ENCODE assay signal across 20 cellular contexts in genomic region chr11:47242596-47243192, GRCh38. TPM values are rescaled to one million over a fixed set of nuclear protein-coding genes. Genes with fewer than 3 reads are reported as not detected.
DNase-seq lines count a peak whose midpoint lies in the region; ATAC-seq, FAIRE-seq and TF ChIP-seq lines count a peak whose summit lies in the region.
"Had no signal": no experiment of that assay in that cellular context is flagged by ENCODE, and none has a peak within 500 bp of the region (broad histone marks: within the 10 kb centered on the region; RNA-seq: fewer than 3 reads in every experiment).

No MANE protein-coding gene starts in this region.

- H3K4me1 Mint-ChIP-seq in stimulated activated naive CD8-positive, alpha-beta T cell treated with anti-CD3 and anti-CD28 coated beads, Interleukin-15, amount 100 ng/mL, for 72 hours, result peaks cover 37% of the 10 kb centered on the region
- H3K4me1 Mint-ChIP-seq in activated T-helper 17 cell treated with anti-CD3 and anti-CD28 coated beads, Interleukin-2, amount 50 U/mL, for 72 hours, result peaks cover 14% of the 10 kb centered on the region

- no peak for FAIRE-seq in HepG2 (lab: Jason Lieb, UNC)

- TF ChIP-seq POLR2A in HepG2 (IDR thresholded peaks at IDR 0.05; ENCODE audit: insufficient read depth in 1 of 2, low read depth in 2 of 2, low read length in 2 of 2) (no peak; a peak in 1 of 4 replicates), tibial nerve (IDR thresholded peaks at IDR 0.05) (no peak)

- H3K4me2 ChIP-seq in HepG2 (ENCODE audit: low read depth, low read length), result no peak overlapping the region
- H3K4me2 ChIP-seq: GM23338 had no signal

- no peak for TF ChIP-seq RAD21 in HepG2 (CRISPR knock-in tag; IDR thresholded peaks at IDR 0.05)

- TF ChIP-seq CTCF in HepG2 (CRISPR knock-in tag; IDR thresholded peaks at IDR 0.05) (no peak), tibial nerve (IDR thresholded peaks at IDR 0.05) (no peak)

- in situ Hi-C loops in HepG2 (cut with HindIII; ENCODE audit: extremely low pct_ligation_motif_present, low pct_unique_long_range_greater_than_20kb), result no loop called here

- CTCF ChIA-PET in HepG2 (lab: Yijun Ruan, JAX; ENCODE audit: low intra/inter-chr PET ratio, low total read pairs), result interaction anchor here (0.7 kb wide), 1 partner anchor 17 kb away, joined by 3 read pairs; no protein-coding TSS in a partner anchor

- intact Hi-C loops in HepG2 (cut with micrococcal nuclease; ENCODE audit: unreplicated experiment), result no loop called here

- no TSS peak for BruUV-seq in HepG2 (replicated peaks; lab: Mats Ljungman, UMichigan)

- H3K27ac Mint-ChIP-seq in stimulated activated naive CD8-positive, alpha-beta T cell treated with anti-CD3 and anti-CD28 coated beads, Interleukin-15, amount 100 ng/mL, for 72 hours, result peak overlapping the region in 1 of 2 donors; percentile 86
- H3K27ac Mint-ChIP-seq in activated T-helper 17 cell treated with anti-CD3 and anti-CD28 coated beads, Interleukin-2, amount 50 U/mL, for 72 hours, result peak overlapping the region; percentile 84
- H3K27ac Mint-ChIP-seq: endodermal cell, GM23338 had no signal

- no peak overlapping the region for H2AFZ ChIP-seq in HepG2 (ENCODE audit: low read length)
- H2AFZ ChIP-seq: GM23338 had no signal

- ATAC-seq in stimulated activated naive CD8-positive, alpha-beta T cell treated with anti-CD3 and anti-CD28 coated beads, Interleukin-15, amount 100 ng/mL, for 72 hours, result peak; percentile 14
- no peak for ATAC-seq in stimulated activated naive CD8-positive, alpha-beta T cell treated with anti-CD3 and anti-CD28 coated beads, Interleukin-15, Interleukin-2, amounts not matched to agents 100 U/mL and 50 U/mL, for 24 hours
- no peak for ATAC-seq in activated T-helper 17 cell treated with anti-CD3 and anti-CD28 coated beads, Interleukin-2, amount 50 U/mL, for 72 hours (replicated peaks)
- peak; percentile 3; the same call in 1 of the 3 replicates for ATAC-seq in HepG2
- no peak for ATAC-seq in GM18520 (IDR thresholded peaks at IDR 0.05; ENCODE audit: unreplicated experiment)
- ATAC-seq in HG03159 (IDR thresholded peaks at IDR 0.05; ENCODE audit: unreplicated experiment), result no peak
- ATAC-seq: GM23338 had no signal

- H3K79me2 ChIP-seq in HepG2 (ENCODE audit: insufficient read depth, low read length), result peaks cover 4% of the 10 kb centered on the region

- H3K27me3 ChIP-seq in HepG2 (ENCODE audit: control insufficient read depth in 1 of 2, insufficient read depth in 2 of 2, low read length in 2 of 2) (no peaks in the 10 kb centered on the region), tibial nerve (no peaks in the 10 kb centered on the region)
- H3K27me3 ChIP-seq: sigmoid colon had no signal

- H3K9me3 Mint-ChIP-seq in stimulated activated naive CD8-positive, alpha-beta T cell treated with anti-CD3 and anti-CD28 coated beads, Interleukin-15, amount 100 ng/mL, for 72 hours, result no peaks in the 10 kb centered on the region
- no peaks in the 10 kb centered on the region for H3K9me3 Mint-ChIP-seq in activated T-helper 17 cell treated with anti-CD3 and anti-CD28 coated beads, Interleukin-2, amount 50 U/mL, for 72 hours
- H3K9me3 Mint-ChIP-seq: endodermal cell, GM23338 had no signal

- H3K4me1 ChIP-seq in HepG2 (ENCODE audit: insufficient read depth, low read length), result peaks cover 35% of the 10 kb centered on the region
- H3K4me1 ChIP-seq in tibial nerve, result peaks cover 0 to 26% (median 5%) of the 10 kb centered on the region in 4 donors

- WGBS in HepG2 (ENCODE audit: low lambda C conversion rate), result 96% methylated on average over 11 of the region's 21 CpGs
- WGBS in tibial nerve, 2 donors, result 86 to 88% methylated on average over 16 to 21 of the region's 21 CpGs

- H4K20me1 ChIP-seq in HepG2 (ENCODE audit: insufficient read depth, low read length), result no peaks in the 10 kb centered on the region

- H3K27me3 Mint-ChIP-seq in stimulated activated naive CD8-positive, alpha-beta T cell treated with anti-CD3 and anti-CD28 coated beads, Interleukin-15, amount 100 ng/mL, for 72 hours, result no peaks in the 10 kb centered on the region
- H3K27me3 Mint-ChIP-seq in activated T-helper 17 cell treated with anti-CD3 and anti-CD28 coated beads, Interleukin-2, amount 50 U/mL, for 72 hours, result no peaks in the 10 kb centered on the region

- no peak overlapping the region for H3K9ac ChIP-seq in HepG2 (ENCODE audit: insufficient read depth, low read depth, low read length)

- no peak for TF ChIP-seq EP300 in HepG2 (IDR thresholded peaks at IDR 0.05; ENCODE audit: low read depth in 2 of 2, low read length in 2 of 2)
- TF ChIP-seq EP300 in HepG2 (CRISPR knock-in tag; IDR thresholded peaks at IDR 0.05; ENCODE audit: borderline replicate concordance), result no peak
- no peak for TF ChIP-seq EP300 in tibial nerve (IDR thresholded peaks at IDR 0.05)

- POLR2A ChIA-PET in HepG2 (lab: Yijun Ruan, JAX), result interaction anchor here (1.3 to 2.8 kb wide), 4 partner anchors 17 to 65 kb away, joined by 3 to 8 read pairs (median 6); partner anchors contain the start of gene DDB2

- H3K4me3 ChIP-seq in HepG2 (replicated peaks in 1 of 3; ENCODE audit: insufficient read depth in 1 of 3, low read depth in 2 of 3, low read length in 3 of 3), result no peak overlapping the region
- no peak overlapping the region for H3K4me3 ChIP-seq in tibial nerve
- H3K4me3 ChIP-seq: GM23338, mucosa of descending colon, sigmoid colon had no signal

- H3K9me3 ChIP-seq in HepG2 (ENCODE audit: low read length), result no peaks in the 10 kb centered on the region
- H3K9me3 ChIP-seq in tibial nerve, result no peaks in the 10 kb centered on the region
- H3K9me3 ChIP-seq: Caco-2, mucosa of descending colon, sigmoid colon had no signal

- H3K36me3 Mint-ChIP-seq in activated T-helper 17 cell treated with anti-CD3 and anti-CD28 coated beads, Interleukin-2, amount 50 U/mL, for 72 hours (ENCODE audit: low read depth), result peaks cover 85% of the 10 kb centered on the region

- H3K36me3 ChIP-seq in HepG2 (replicated peaks in 1 of 2; ENCODE audit: control insufficient read depth in 1 of 2, insufficient read depth in 2 of 2, low read length in 2 of 2) (peaks cover 22 to 49% of the 10 kb centered on the region in 2 experiments; a peak in 4 of 5 replicates), tibial nerve (peaks cover 0 to 94% (median 29%) of the 10 kb centered on the region in 3 donors)

- no peak overlapping the region for H3K4me3 Mint-ChIP-seq in stimulated activated naive CD8-positive, alpha-beta T cell treated with anti-CD3 and anti-CD28 coated beads, Interleukin-15, amount 100 ng/mL, for 72 hours
- H3K4me3 Mint-ChIP-seq in activated T-helper 17 cell treated with anti-CD3 and anti-CD28 coated beads, Interleukin-2, amount 50 U/mL, for 72 hours, result no peak overlapping the region
- H3K4me3 Mint-ChIP-seq: endodermal cell, GM23338 had no signal

- DNase-seq in stimulated activated naive CD8-positive, alpha-beta T cell treated with anti-CD3 and anti-CD28 coated beads, Interleukin-15, amount 100 ng/mL, for 72 hours, result no peak
- DNase-seq in stimulated activated naive CD8-positive, alpha-beta T cell treated with anti-CD3 and anti-CD28 coated beads, Interleukin-15, Interleukin-2, amounts not matched to agents 100 U/mL and 50 U/mL, for 24 hours, result no peak
- DNase-seq in HepG2 (ENCODE audit: low spot score) (no peak), GM03348 (ENCODE audit: low spot score) (no peak), tibial nerve (ENCODE audit: low spot score in 2 of 2) (no peak)
- DNase-seq: activated CD4-positive, alpha-beta T cell treated with anti-CD3 and anti-CD28 coated beads for 4 hours; Caco-2; endodermal cell; hypothalamus; mucosa of descending colon; NCI-H1105 treated with DMSO at 0.1 percent for 48 hours; NCI-H526; occipital lobe; sigmoid colon; stimulated activated CD4-positive, alpha-beta T cell treated with anti-CD3 and anti-CD28 coated beads, Interleukin-2, amount 100 ng/mL, for 24 hours; T1000 had no signal

- H3K27ac ChIP-seq in HepG2 (ENCODE audit: extremely low read length, insufficient read depth, low read length) (no peak overlapping the region), tibial nerve (no peak overlapping the region)
- H3K27ac ChIP-seq: sigmoid colon had no signal

RNA-seq across cellular contexts. Expression of gene ACP2, which starts 5.9 kb away (rescaled TPM):
- 10 to 100 TPM; 11.1 to 14.8 TPM for total RNA-seq in activated T-helper 17 cell treated with anti-CD3 and anti-CD28 coated beads, Interleukin-2, amount 50 U/mL, for 72 hours
- total RNA-seq in HepG2 (2016; rRNA removed; fragmentation: Illumina TruSeq; extraction: Trizol) (7.8 and 20.2 TPM in 2 replicates), tibial nerve (10 to 100 TPM; 38.5 to 88.1 (median 58.8) TPM)
- 4.1 and 4.5 TPM in 2 replicates for total RNA-seq in HepG2 (2016; cell fraction: cytosol; rRNA removed; fragmentation: Illumina TruSeq; extraction: Trizol; ENCODE audit: low read depth)
- 6.4 and 19.4 TPM in 2 replicates for total RNA-seq in HepG2 (2016; cell fraction: insoluble cytoplasmic fraction; rRNA removed; fragmentation: Illumina TruSeq; extraction: Trizol)
- 7.4 and 7.6 TPM in 2 replicates for total RNA-seq in HepG2 (2016; cell fraction: membrane; rRNA removed; fragmentation: Illumina TruSeq; extraction: Trizol)
- total RNA-seq in HepG2 (2016; cell fraction: nucleus; rRNA removed; fragmentation: Illumina TruSeq; extraction: Trizol), result 22.3 and 27.4 TPM in 2 replicates
- polyA plus RNA-seq in HepG2 (2011; rRNA removed), result 17.7 and 27.5 TPM in 2 replicates
- polyA plus RNA-seq in HepG2 (2011; cell fraction: cytosol; rRNA removed), result 11.6 and 12.5 TPM in 2 replicates
- polyA plus RNA-seq in HepG2 (2011; cell fraction: nucleus; rRNA removed), result 57.6 and 68.7 TPM in 2 replicates
- 14.7 and 15.9 TPM in 2 replicates for polyA plus RNA-seq in HepG2 (2012)
- 3.3 and 3.6 TPM in 2 replicates for polyA plus RNA-seq in HepG2 (2016; cell fraction: cytosol; fragmentation: Illumina TruSeq; extraction: Trizol; ENCODE audit: low read depth)
- polyA plus RNA-seq in HepG2 (2016; cell fraction: insoluble cytoplasmic fraction; fragmentation: Illumina TruSeq; extraction: Trizol; ENCODE audit: low read depth), result 6.0 and 8.7 TPM in 2 replicates
- polyA plus RNA-seq in HepG2 (2016; cell fraction: membrane; fragmentation: Illumina TruSeq; extraction: Trizol; ENCODE audit: low read depth), result 6.0 and 6.5 TPM in 2 replicates
- polyA plus RNA-seq in HepG2 (2016; cell fraction: nucleus; fragmentation: Illumina TruSeq; extraction: Trizol; ENCODE audit: insufficient read depth, low read depth), result 38.9 and 42.1 TPM in 2 replicates
- 55.8 and 92.1 TPM in 2 replicates for polyA minus RNA-seq in HepG2 (2011; rRNA and poly(A)+ RNA removed; ENCODE audit: low replicate concordance)
- 13.0 and 13.5 TPM in 2 replicates for polyA minus RNA-seq in HepG2 (2011; cell fraction: cytosol; rRNA and poly(A)+ RNA removed)
- polyA minus RNA-seq in HepG2 (2011; cell fraction: nucleus; rRNA and poly(A)+ RNA removed), result 35.7 and 37.6 TPM in 2 replicates

RNA-seq across cellular contexts. Expression of gene NR1H3, which starts 15.1 kb away (rescaled TPM):
- total RNA-seq in activated T-helper 17 cell treated with anti-CD3 and anti-CD28 coated beads, Interleukin-2, amount 50 U/mL, for 72 hours, result 10 to 100 TPM in 1 of 2 donors, 1 to 10 TPM in 1; 7.5 to 12.4 TPM
- total RNA-seq in HepG2 (2016; rRNA removed; fragmentation: Illumina TruSeq; extraction: Trizol), result 36.5 and 41.8 TPM in 2 replicates
- 22.0 and 26.3 TPM in 2 replicates for total RNA-seq in HepG2 (2016; cell fraction: cytosol; rRNA removed; fragmentation: Illumina TruSeq; extraction: Trizol; ENCODE audit: low read depth)
- 41.4 and 43.5 TPM in 2 replicates for total RNA-seq in HepG2 (2016; cell fraction: insoluble cytoplasmic fraction; rRNA removed; fragmentation: Illumina TruSeq; extraction: Trizol)
- 46.0 and 47.2 TPM in 2 replicates for total RNA-seq in HepG2 (2016; cell fraction: membrane; rRNA removed; fragmentation: Illumina TruSeq; extraction: Trizol)
- 30.2 and 30.9 TPM in 2 replicates for total RNA-seq in HepG2 (2016; cell fraction: nucleus; rRNA removed; fragmentation: Illumina TruSeq; extraction: Trizol)
- polyA plus RNA-seq in HepG2 (2011; rRNA removed), result 102 and 115 TPM in 2 replicates
- 63.3 and 100 TPM in 2 replicates for polyA plus RNA-seq in HepG2 (2011; cell fraction: cytosol; rRNA removed)
- 260 and 267 TPM in 2 replicates for polyA plus RNA-seq in HepG2 (2011; cell fraction: nucleus; rRNA removed)
- polyA plus RNA-seq in HepG2 (2012), result 31.6 and 34.5 TPM in 2 replicates
- 18.8 and 21.2 TPM in 2 replicates for polyA plus RNA-seq in HepG2 (2016; cell fraction: cytosol; fragmentation: Illumina TruSeq; extraction: Trizol; ENCODE audit: low read depth)
- 29.3 and 35.1 TPM in 2 replicates for polyA plus RNA-seq in HepG2 (2016; cell fraction: insoluble cytoplasmic fraction; fragmentation: Illumina TruSeq; extraction: Trizol; ENCODE audit: low read depth)
- 29.5 and 32.4 TPM in 2 replicates for polyA plus RNA-seq in HepG2 (2016; cell fraction: membrane; fragmentation: Illumina TruSeq; extraction: Trizol; ENCODE audit: low read depth)
- polyA plus RNA-seq in HepG2 (2016; cell fraction: nucleus; fragmentation: Illumina TruSeq; extraction: Trizol; ENCODE audit: insufficient read depth, low read depth), result 72.4 and 72.5 TPM in 2 replicates
- polyA minus RNA-seq in HepG2 (2011; rRNA and poly(A)+ RNA removed; ENCODE audit: low replicate concordance), result 123 and 184 TPM in 2 replicates
- polyA minus RNA-seq in HepG2 (2011; cell fraction: cytosol; rRNA and poly(A)+ RNA removed), result 21.1 and 25.4 TPM in 2 replicates
- 36.3 and 39.8 TPM in 2 replicates for polyA minus RNA-seq in HepG2 (2011; cell fraction: nucleus; rRNA and poly(A)+ RNA removed)
- total RNA-seq in tibial nerve, result 100 to 1,000 TPM in 3 of 4 donors, 10 to 100 TPM in 1; 92.7 to 218 (median 124) TPM

RNA-seq across cellular contexts. Expression of gene MADD, which starts 27.2 kb away (rescaled TPM):
- total RNA-seq in activated T-helper 17 cell treated with anti-CD3 and anti-CD28 coated beads, Interleukin-2, amount 50 U/mL, for 72 hours, result 100 to 1,000 TPM in 1 of 2 donors, 10 to 100 TPM in 1; 60.1 to 112 TPM
- total RNA-seq in HepG2 (2016; rRNA removed; fragmentation: Illumina TruSeq; extraction: Trizol) (16.4 and 18.0 TPM in 2 replicates), tibial nerve (10 to 100 TPM; 41.9 to 68.0 (median 52.2) TPM)
- total RNA-seq in HepG2 (2016; cell fraction: cytosol; rRNA removed; fragmentation: Illumina TruSeq; extraction: Trizol; ENCODE audit: low read depth), result 3.6 and 4.8 TPM in 2 replicates
- 14.2 and 17.9 TPM in 2 replicates for total RNA-seq in HepG2 (2016; cell fraction: insoluble cytoplasmic fraction; rRNA removed; fragmentation: Illumina TruSeq; extraction: Trizol)
- total RNA-seq in HepG2 (2016; cell fraction: membrane; rRNA removed; fragmentation: Illumina TruSeq; extraction: Trizol), result 5.8 and 6.9 TPM in 2 replicates
- 21.5 and 24.2 TPM in 2 replicates for total RNA-seq in HepG2 (2016; cell fraction: nucleus; rRNA removed; fragmentation: Illumina TruSeq; extraction: Trizol)
- 29.2 and 30.1 TPM in 2 replicates for polyA plus RNA-seq in HepG2 (2011; rRNA removed)
- polyA plus RNA-seq in HepG2 (2011; cell fraction: cytosol; rRNA removed), result 18.0 and 18.1 TPM in 2 replicates
- 70.7 and 85.3 TPM in 2 replicates for polyA plus RNA-seq in HepG2 (2011; cell fraction: nucleus; rRNA removed)
- polyA plus RNA-seq in HepG2 (2012), result 18.8 and 27.6 TPM in 2 replicates
- polyA plus RNA-seq in HepG2 (2016; cell fraction: cytosol; fragmentation: Illumina TruSeq; extraction: Trizol; ENCODE audit: low read depth), result 0.83 and 0.84 TPM in 2 replicates
- polyA plus RNA-seq in HepG2 (2016; cell fraction: insoluble cytoplasmic fraction; fragmentation: Illumina TruSeq; extraction: Trizol; ENCODE audit: low read depth), result 11.1 and 13.7 TPM in 2 replicates
- 2.4 TPM in 2 replicates for polyA plus RNA-seq in HepG2 (2016; cell fraction: membrane; fragmentation: Illumina TruSeq; extraction: Trizol; ENCODE audit: low read depth)
- polyA plus RNA-seq in HepG2 (2016; cell fraction: nucleus; fragmentation: Illumina TruSeq; extraction: Trizol; ENCODE audit: insufficient read depth, low read depth), result 52.0 and 53.3 TPM in 2 replicates
- polyA minus RNA-seq in HepG2 (2011; rRNA and poly(A)+ RNA removed; ENCODE audit: low replicate concordance), result 124 and 272 TPM in 2 replicates
- polyA minus RNA-seq in HepG2 (2011; cell fraction: cytosol; rRNA and poly(A)+ RNA removed), result 14.4 and 19.1 TPM in 2 replicates
- 40.8 and 44.3 TPM in 2 replicates for polyA minus RNA-seq in HepG2 (2011; cell fraction: nucleus; rRNA and poly(A)+ RNA removed)

RNA-seq across cellular contexts. Expression of gene DDB2, which starts 27.9 kb away (rescaled TPM):
- 100 to 1,000 TPM; 202 to 335 TPM for total RNA-seq in activated T-helper 17 cell treated with anti-CD3 and anti-CD28 coated beads, Interleukin-2, amount 50 U/mL, for 72 hours
- total RNA-seq in HepG2 (2016; rRNA removed; fragmentation: Illumina TruSeq; extraction: Trizol) (83.4 and 88.1 TPM in 2 replicates), tibial nerve (10 to 100 TPM; 43.8 to 82.8 (median 52.4) TPM)
- 42.2 and 43.5 TPM in 2 replicates for total RNA-seq in HepG2 (2016; cell fraction: cytosol; rRNA removed; fragmentation: Illumina TruSeq; extraction: Trizol; ENCODE audit: low read depth)
- total RNA-seq in HepG2 (2016; cell fraction: insoluble cytoplasmic fraction; rRNA removed; fragmentation: Illumina TruSeq; extraction: Trizol), result 83.5 and 97.1 TPM in 2 replicates
- total RNA-seq in HepG2 (2016; cell fraction: membrane; rRNA removed; fragmentation: Illumina TruSeq; extraction: Trizol), result 57.3 and 60.8 TPM in 2 replicates
- 58.4 and 60.1 TPM in 2 replicates for total RNA-seq in HepG2 (2016; cell fraction: nucleus; rRNA removed; fragmentation: Illumina TruSeq; extraction: Trizol)
- polyA plus RNA-seq in HepG2 (2011; rRNA removed), result 66.8 and 71.4 TPM in 2 replicates
- polyA plus RNA-seq in HepG2 (2011; cell fraction: cytosol; rRNA removed), result 52.8 and 58.0 TPM in 2 replicates
- polyA plus RNA-seq in HepG2 (2011; cell fraction: nucleus; rRNA removed), result 181 and 193 TPM in 2 replicates
- polyA plus RNA-seq in HepG2 (2012), result 46.8 and 59.0 TPM in 2 replicates
- polyA plus RNA-seq in HepG2 (2016; cell fraction: cytosol; fragmentation: Illumina TruSeq; extraction: Trizol; ENCODE audit: low read depth), result 33.5 and 35.4 TPM in 2 replicates
- polyA plus RNA-seq in HepG2 (2016; cell fraction: insoluble cytoplasmic fraction; fragmentation: Illumina TruSeq; extraction: Trizol; ENCODE audit: low read depth), result 91.3 and 93.6 TPM in 2 replicates
- polyA plus RNA-seq in HepG2 (2016; cell fraction: membrane; fragmentation: Illumina TruSeq; extraction: Trizol; ENCODE audit: low read depth), result 43.2 and 43.8 TPM in 2 replicates
- polyA plus RNA-seq in HepG2 (2016; cell fraction: nucleus; fragmentation: Illumina TruSeq; extraction: Trizol; ENCODE audit: insufficient read depth, low read depth), result 125 and 136 TPM in 2 replicates
- 62.5 and 94.9 TPM in 2 replicates for polyA minus RNA-seq in HepG2 (2011; rRNA and poly(A)+ RNA removed; ENCODE audit: low replicate concordance)
- polyA minus RNA-seq in HepG2 (2011; cell fraction: cytosol; rRNA and poly(A)+ RNA removed), result 19.2 and 26.2 TPM in 2 replicates
- polyA minus RNA-seq in HepG2 (2011; cell fraction: nucleus; rRNA and poly(A)+ RNA removed), result 62.4 and 65.9 TPM in 2 replicates

RNA-seq across cellular contexts. Expression of gene PACSIN3, which starts 56.5 kb away (rescaled TPM):
- total RNA-seq in activated T-helper 17 cell treated with anti-CD3 and anti-CD28 coated beads, Interleukin-2, amount 50 U/mL, for 72 hours, result 1 to 10 TPM; 3.2 to 3.5 TPM
- 86.4 and 93.3 TPM in 2 replicates for total RNA-seq in HepG2 (2016; rRNA removed; fragmentation: Illumina TruSeq; extraction: Trizol)
- 23.5 and 25.6 TPM in 2 replicates for total RNA-seq in HepG2 (2016; cell fraction: cytosol; rRNA removed; fragmentation: Illumina TruSeq; extraction: Trizol; ENCODE audit: low read depth)
- total RNA-seq in HepG2 (2016; cell fraction: insoluble cytoplasmic fraction; rRNA removed; fragmentation: Illumina TruSeq; extraction: Trizol), result 85.9 and 101 TPM in 2 replicates
- 44.9 and 52.0 TPM in 2 replicates for total RNA-seq in HepG2 (2016; cell fraction: membrane; rRNA removed; fragmentation: Illumina TruSeq; extraction: Trizol)
- total RNA-seq in HepG2 (2016; cell fraction: nucleus; rRNA removed; fragmentation: Illumina TruSeq; extraction: Trizol), result 48.3 and 58.6 TPM in 2 replicates
- polyA plus RNA-seq in HepG2 (2011; rRNA removed), result 47.9 and 56.8 TPM in 2 replicates
- polyA plus RNA-seq in HepG2 (2011; cell fraction: cytosol; rRNA removed), result 46.8 and 58.3 TPM in 2 replicates
- polyA plus RNA-seq in HepG2 (2011; cell fraction: nucleus; rRNA removed), result 69.7 and 70.5 TPM in 2 replicates
- polyA plus RNA-seq in HepG2 (2012), result 37.6 and 45.0 TPM in 2 replicates
- polyA plus RNA-seq in HepG2 (2016; cell fraction: cytosol; fragmentation: Illumina TruSeq; extraction: Trizol; ENCODE audit: low read depth), result 19.9 and 22.2 TPM in 2 replicates
- 75.8 and 91.5 TPM in 2 replicates for polyA plus RNA-seq in HepG2 (2016; cell fraction: insoluble cytoplasmic fraction; fragmentation: Illumina TruSeq; extraction: Trizol; ENCODE audit: low read depth)
- 36.6 and 40.8 TPM in 2 replicates for polyA plus RNA-seq in HepG2 (2016; cell fraction: membrane; fragmentation: Illumina TruSeq; extraction: Trizol; ENCODE audit: low read depth)
- 92.3 and 96.2 TPM in 2 replicates for polyA plus RNA-seq in HepG2 (2016; cell fraction: nucleus; fragmentation: Illumina TruSeq; extraction: Trizol; ENCODE audit: insufficient read depth, low read depth)
- polyA minus RNA-seq in HepG2 (2011; rRNA and poly(A)+ RNA removed; ENCODE audit: low replicate concordance), result 46.1 and 86.9 TPM in 2 replicates
- polyA minus RNA-seq in HepG2 (2011; cell fraction: cytosol; rRNA and poly(A)+ RNA removed), result 31.6 and 35.2 TPM in 2 replicates
- 26.5 and 27.4 TPM in 2 replicates for polyA minus RNA-seq in HepG2 (2011; cell fraction: nucleus; rRNA and poly(A)+ RNA removed)
- total RNA-seq in tibial nerve, result 10 to 100 TPM; 44.8 to 69.0 (median 61.6) TPM

Comparison
In these comparisons a context has a peak if more than half of its experiments do, and no peak if none do; other contexts are left out.
1. ATAC-seq: peak in stimulated activated naive CD8-positive, alpha-beta T cell treated with anti-CD3 and anti-CD28 coated beads, Interleukin-15, amount 100 ng/mL, for 72 hours (single experiment) and HepG2 (single experiment); none in stimulated activated naive CD8-positive, alpha-beta T cell treated with anti-CD3 and anti-CD28 coated beads, Interleukin-15, Interleukin-2, amounts not matched to agents 100 U/mL and 50 U/mL, for 24 hours (single experiment), activated T-helper 17 cell treated with anti-CD3 and anti-CD28 coated beads, Interleukin-2, amount 50 U/mL, for 72 hours (single experiment), GM18520 (single experiment) and HG03159 (single experiment).